9 cellular contexts compared by ENCODE assay signal in genomic region chr3:105806361-105806760, GRCh38.
A peak's percentile ranks its signal among the peaks of the same experiment; 100 is the strongest.
DNase-seq lines count a peak whose midpoint lies in the region; ATAC-seq and TF ChIP-seq lines count a peak whose summit lies in the region.
"Had no signal": no experiment of that assay in that cellular context is flagged by ENCODE, and none has a peak within 500 bp of the region (broad histone marks: within the 10 kb centered on the region; RNA-seq: fewer than 3 reads in every experiment).

No MANE protein-coding gene starts in this region.

- no peaks in the 10 kb centered on the region for H3K9me3 ChIP-seq in upper lobe of right lung

- peak; percentile 76 to 83 for ATAC-seq in activated naive CD4-positive, alpha-beta T cell treated with anti-CD3 and anti-CD28 coated beads, Interleukin-2, amount 50 U/mL, for 72 hours
- peak; percentile 38 for ATAC-seq in esophagus mucosa
- peak; percentile 64 for ATAC-seq in upper lobe of right lung
- ATAC-seq in GM21619 (IDR thresholded peaks at IDR 0.05; ENCODE audit: unreplicated experiment): no peak
- ATAC-seq in HG03108 (IDR thresholded peaks at IDR 0.05; ENCODE audit: unreplicated experiment): no peak

- peaks cover 19 to 25% of the 10 kb centered on the region in 2 donors for H3K36me3 Mint-ChIP-seq in activated naive CD4-positive, alpha-beta T cell treated with anti-CD3 and anti-CD28 coated beads, Interleukin-2, amount 50 U/mL, for 72 hours

- CTCF ChIA-PET in RWPE1 (lab: Yijun Ruan, JAX): interaction anchor here (0.6 kb wide), 1 partner anchor 1071 kb away, joined by 6 read pairs; no protein-coding TSS in a partner anchor

- peaks cover 3 to 10% of the 10 kb centered on the region in 2 donors for H3K9me3 Mint-ChIP-seq in activated naive CD4-positive, alpha-beta T cell treated with anti-CD3 and anti-CD28 coated beads, Interleukin-2, amount 50 U/mL, for 72 hours

- H3K27ac ChIP-seq in RWPE1 (no peak overlapping the region), upper lobe of right lung (no peak overlapping the region)

- H3K27ac Mint-ChIP-seq in activated naive CD4-positive, alpha-beta T cell treated with anti-CD3 and anti-CD28 coated beads, Interleukin-2, amount 50 U/mL, for 72 hours: peak overlapping the region; percentile 79 to 80

- peaks cover 22% of the 10 kb centered on the region for H3K4me1 ChIP-seq in upper lobe of right lung

- H3K27me3 ChIP-seq in upper lobe of right lung: no peaks in the 10 kb centered on the region

- intact Hi-C loops in upper lobe of right lung (cut with DNase I): no loop called here

- no peak overlapping the region for H3K4me3 ChIP-seq in upper lobe of right lung

- TF ChIP-seq CTCF in RWPE1 (conservative IDR thresholded peaks at IDR 0.05; ENCODE audit: low read depth) (no peak), upper lobe of right lung (IDR thresholded peaks at IDR 0.05) (no peak)

- DNase-seq in activated naive CD4-positive, alpha-beta T cell treated with anti-CD3 and anti-CD28 coated beads, Interleukin-2, amount 50 U/mL, for 72 hours (ENCODE audit: low spot score in 2 of 2): no peak
- DNase-seq in activated naive CD4-positive, alpha-beta T cell (lab: John Stamatoyannopoulos, UW): no peak
- DNase-seq in RWPE1 (ENCODE audit: low spot score): peak; percentile 43
- no peak for DNase-seq in upper lobe of right lung
- DNase-seq in activated gamma-delta T cell treated with Interleukin-2 at 50 U/mL for 16 hours: no peak
- DNase-seq: DMS153 had no signal

- POLR2A ChIA-PET in RWPE1 (lab: Yijun Ruan, JAX; ENCODE audit: low non-redundant PET): no interaction called here

- H3K36me3 ChIP-seq in upper lobe of right lung: no peaks in the 10 kb centered on the region

Comparison
In these comparisons a context has a peak if more than half of its experiments do, and no peak if none do; other contexts are left out.
1. ATAC-seq: peak in activated naive CD4-positive, alpha-beta T cell treated with anti-CD3 and anti-CD28 coated beads, Interleukin-2, amount 50 U/mL, for 72 hours (2 of 2), esophagus mucosa (single experiment) and upper lobe of right lung (single experiment); none in GM21619 (single experiment) and HG03108 (single experiment).